In the genomic region with DNA sequence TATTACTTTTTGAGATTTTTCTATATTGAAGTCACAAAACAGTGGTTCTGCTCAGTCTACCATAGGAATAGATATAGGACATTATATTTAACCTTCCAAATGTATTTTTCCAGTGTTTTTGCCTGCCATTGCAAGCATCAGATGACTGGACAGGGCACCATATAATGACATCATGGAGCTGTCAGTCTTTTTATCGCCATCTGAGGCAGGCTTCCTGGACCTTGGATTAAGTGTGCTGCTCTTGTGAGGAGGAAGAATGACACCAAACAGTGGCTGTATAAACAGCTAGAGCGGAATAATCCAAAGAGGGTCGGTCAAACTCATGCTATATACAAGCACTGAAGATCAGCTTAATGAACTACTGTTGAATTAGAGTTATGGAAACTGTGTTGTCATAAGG, we compare ENCODE assay signal across 13 cellular contexts.
DNase-seq lines count a peak whose midpoint lies in the region; ATAC-seq, FAIRE-seq and TF ChIP-seq lines count a peak whose summit lies in the region.
"Had no signal": no experiment of that assay in that cellular context is flagged by ENCODE, and none has a peak within 500 bp of the region (broad histone marks: within the 10 kb centered on the region; RNA-seq: fewer than 3 reads in every experiment).

No MANE protein-coding gene starts in this region.

- H3K18ac ChIP-seq in mesenchymal stem cell (ENCODE audit: low read depth in 1 of 2, low read length in 2 of 2), result no peak overlapping the region

- in situ Hi-C loops in HepG2 (cut with HindIII; ENCODE audit: extremely low pct_ligation_motif_present, low pct_unique_long_range_greater_than_20kb), result loop anchor here (5.0 to 10.0 kb wide), 3 partner anchors 188 to 1080 kb away; no protein-coding TSS in a partner anchor

- no peaks in the 10 kb centered on the region for H4K20me1 ChIP-seq in HepG2 (ENCODE audit: insufficient read depth, low read length)
- H4K20me1 ChIP-seq: BLaER1 treated with 17β-estradiol and CSF1 and Interleukin-3, amounts not matched to agents 10 nM and 100 nM had no signal

- no peak for FAIRE-seq in HepG2 (lab: Jason Lieb, UNC)
- FAIRE-seq: G401.6, GM12891 had no signal

- DNase-seq in HepG2 (ENCODE audit: low spot score) (no peak), right lobe of liver (no peak), mesenchymal stem cell (no peak), KG1 (lab: John Stamatoyannopoulos, UW) (no peak)
- DNase-seq in stimulated activated CD4-positive, alpha-beta T cell treated with anti-CD3 and anti-CD28 coated beads, Interleukin-12 subunit alpha, Interleukin-12 subunit beta, amount 100 ng/mL, for 4 hours, result no peak
- DNase-seq: Calu3; CD8-positive, alpha-beta T cell had no signal

- H2BK15ac ChIP-seq in mesenchymal stem cell (ENCODE audit: low read depth, poor library complexity, severe bottlenecking), result no peak overlapping the region

- POLR2A ChIA-PET in HepG2 (lab: Yijun Ruan, JAX), result no interaction called here

- H3K79me2 ChIP-seq in HepG2 (ENCODE audit: insufficient read depth, low read length), result no peaks in the 10 kb centered on the region

- H3K36me3 ChIP-seq in HepG2 (replicated peaks in 1 of 2; ENCODE audit: control insufficient read depth in 1 of 2, insufficient read depth in 2 of 2, low read length in 2 of 2), result no peaks in the 10 kb centered on the region
- no peaks in the 10 kb centered on the region for H3K36me3 ChIP-seq in right lobe of liver
- no peaks in the 10 kb centered on the region for H3K36me3 ChIP-seq in mesenchymal stem cell (ENCODE audit: control insufficient read depth in 1 of 2, insufficient read depth in 2 of 2, low read depth in 1 of 2, low read length in 2 of 2)
- no peaks in the 10 kb centered on the region for H3K36me3 ChIP-seq in skeletal muscle tissue (ENCODE audit: control insufficient read depth in 3 of 3, insufficient read depth in 3 of 3, low read length in 3 of 3)
- H3K36me3 ChIP-seq: BLaER1 treated with 17β-estradiol and CSF1 and Interleukin-3, amounts not matched to agents 10 nM and 100 nM; HAP-1 had no signal

- H3K9me3 ChIP-seq in HepG2 (ENCODE audit: low read length) (0 out of 2 replicates have a peak, but pooled peaks cover 4% of the 10 kb centered on the region), right lobe of liver (no peaks in the 10 kb centered on the region), mesenchymal stem cell (ENCODE audit: control insufficient read depth, low read length) (peaks cover 6% of the 10 kb centered on the region), skeletal muscle tissue (ENCODE audit: control insufficient read depth in 3 of 3, low read length in 3 of 3) (peaks cover 0 to 3% (median 0%) of the 10 kb centered on the region in 3 donors)
- H3K9me3 ChIP-seq: HAP-1 had no signal

- WGBS in HepG2 (ENCODE audit: low lambda C conversion rate), result 2% methylated on average over 3 of the region's 3 CpGs
- 43% methylated on average over 3 of the region's 3 CpGs for WGBS in right lobe of liver (ENCODE audit: insufficient coverage, low coverage, low lambda C conversion rate, missing lambda C conversion rate)
- 92% methylated on average over 3 of the region's 3 CpGs for WGBS in mesenchymal stem cell

- no peaks in the 10 kb centered on the region for H3K4me1 ChIP-seq in HepG2 (ENCODE audit: insufficient read depth, low read length)
- H3K4me1 ChIP-seq in right lobe of liver, result no peaks in the 10 kb centered on the region
- H3K4me1 ChIP-seq in mesenchymal stem cell (ENCODE audit: control insufficient read depth, insufficient read depth, low read depth, low read length), result no peaks in the 10 kb centered on the region
- H3K4me1 ChIP-seq in skeletal muscle tissue (ENCODE audit: control insufficient read depth in 3 of 3, insufficient read depth in 3 of 3, low read length in 3 of 3), result peaks cover 3 to 16% (median 12%) of the 10 kb centered on the region in 3 donors
- H3K4me1 ChIP-seq: BLaER1 treated with 17β-estradiol and CSF1 and Interleukin-3, amounts not matched to agents 10 nM and 100 nM; HAP-1 had no signal

- peak overlapping the region; percentile 54 for H4K8ac ChIP-seq in mesenchymal stem cell (ENCODE audit: low read length)

- H3K14ac ChIP-seq in mesenchymal stem cell (ENCODE audit: low read length in 2 of 2), result no peak overlapping the region

- no peak overlapping the region for H3K27ac ChIP-seq in HepG2 (ENCODE audit: extremely low read length, insufficient read depth, low read length)
- H3K27ac ChIP-seq in right lobe of liver, result no peak overlapping the region
- no peak overlapping the region for H3K27ac ChIP-seq in mesenchymal stem cell (ENCODE audit: low read length, poor library complexity, severe bottlenecking)
- peak overlapping the region; percentile 57 for H3K27ac ChIP-seq in skeletal muscle tissue (ENCODE audit: low read depth, low read length)
- H3K27ac ChIP-seq: BLaER1 treated with 17β-estradiol and CSF1 and Interleukin-3, amounts not matched to agents 10 nM and 100 nM; GM23248 had no signal

- no peak overlapping the region for H2BK5ac ChIP-seq in mesenchymal stem cell (ENCODE audit: low read depth, low read length, poor library complexity, severe bottlenecking)

- CTCF ChIA-PET in HepG2 (lab: Yijun Ruan, JAX; ENCODE audit: low intra/inter-chr PET ratio, low total read pairs), result no interaction called here

- ATAC-seq in HepG2 (no peak), right lobe of liver (no peak)
- ATAC-seq: CD8-positive, alpha-beta T cell had no signal

- H3K27me3 ChIP-seq in HepG2 (ENCODE audit: control insufficient read depth in 1 of 2, insufficient read depth in 2 of 2, low read length in 2 of 2), result no peaks in the 10 kb centered on the region
- no peaks in the 10 kb centered on the region for H3K27me3 ChIP-seq in right lobe of liver
- no peaks in the 10 kb centered on the region for H3K27me3 ChIP-seq in mesenchymal stem cell (ENCODE audit: control insufficient read depth in 1 of 2, insufficient read depth in 1 of 2, low read length in 2 of 2)
- H3K27me3 ChIP-seq in skeletal muscle tissue (ENCODE audit: control insufficient read depth in 3 of 3, insufficient read depth in 3 of 3, low read length in 3 of 3), result no peaks in the 10 kb centered on the region
- H3K27me3 ChIP-seq: BLaER1 treated with 17β-estradiol and CSF1 and Interleukin-3, amounts not matched to agents 10 nM and 100 nM had no signal

- no TSS peak for BruUV-seq in HepG2 (replicated peaks; lab: Mats Ljungman, UMichigan)

- H3K4me2 ChIP-seq in HepG2 (ENCODE audit: low read depth, low read length), result no peak overlapping the region
- no peak overlapping the region for H3K4me2 ChIP-seq in mesenchymal stem cell (ENCODE audit: low read length, poor library complexity, severe bottlenecking)
- H3K4me2 ChIP-seq: BLaER1 treated with 17β-estradiol and CSF1 and Interleukin-3, amounts not matched to agents 10 nM and 100 nM had no signal

- no peak for TF ChIP-seq RAD21 in HepG2 (CRISPR knock-in tag; IDR thresholded peaks at IDR 0.05)

- H3K23ac ChIP-seq in mesenchymal stem cell (ENCODE audit: low read length in 2 of 2), result no peak overlapping the region

- H3K9ac ChIP-seq in HepG2 (ENCODE audit: insufficient read depth, low read depth, low read length) (no peak overlapping the region), mesenchymal stem cell (ENCODE audit: low read length) (no peak overlapping the region), skeletal muscle tissue (ENCODE audit: low read depth in 1 of 3, low read length in 3 of 3) (no peak overlapping the region)
- H3K9ac ChIP-seq: BLaER1 treated with 17β-estradiol and CSF1 and Interleukin-3, amounts not matched to agents 10 nM and 100 nM; GM23248 had no signal

- TF ChIP-seq POLR2A in HepG2 (IDR thresholded peaks at IDR 0.05; ENCODE audit: insufficient read depth in 1 of 2, low read depth in 2 of 2, low read length in 2 of 2), result no peak
- no peak for TF ChIP-seq POLR2A in right lobe of liver (IDR thresholded peaks at IDR 0.05)

- intact Hi-C loops in HepG2 (cut with micrococcal nuclease; ENCODE audit: unreplicated experiment), result no loop called here
- intact Hi-C loops in right lobe of liver (cut with DNase I), result loop anchor here in 1 of 2 donors (10.0 kb wide), 1 partner anchor 1090 kb away; no protein-coding TSS in a partner anchor

- H2AK5ac ChIP-seq in mesenchymal stem cell (ENCODE audit: low read length, severe bottlenecking), result no peak overlapping the region

- TF ChIP-seq EP300 in HepG2 (IDR thresholded peaks at IDR 0.05; ENCODE audit: low read depth in 2 of 2, low read length in 2 of 2) (no peak), HepG2 (CRISPR knock-in tag; IDR thresholded peaks at IDR 0.05; ENCODE audit: borderline replicate concordance) (no peak)

- H3K79me1 ChIP-seq in mesenchymal stem cell (replicated peaks; ENCODE audit: low read length, poor library complexity, severe bottlenecking), result no peaks in the 10 kb centered on the region

- H2BK12ac ChIP-seq in mesenchymal stem cell (ENCODE audit: low read length in 2 of 2), result no peak overlapping the region

- H2AFZ ChIP-seq in HepG2 (ENCODE audit: low read length) (no peak overlapping the region), mesenchymal stem cell (ENCODE audit: low read depth, low read length) (no peak overlapping the region)
- H2AFZ ChIP-seq: GM23248 had no signal

- H3K4me3 ChIP-seq in HepG2 (replicated peaks in 1 of 3; ENCODE audit: insufficient read depth in 1 of 3, low read depth in 2 of 3, low read length in 3 of 3) (no peak overlapping the region), right lobe of liver (no peak overlapping the region), mesenchymal stem cell (ENCODE audit: insufficient read depth in 1 of 2, low read depth in 1 of 2, low read length in 2 of 2) (no peak overlapping the region), skeletal muscle tissue (ENCODE audit: low read length in 3 of 3) (no peak overlapping the region)
- H3K4me3 ChIP-seq: BLaER1 treated with 17β-estradiol and CSF1 and Interleukin-3, amounts not matched to agents 10 nM and 100 nM; GM23248; HAP-1 had no signal

- H3K4ac ChIP-seq in mesenchymal stem cell (ENCODE audit: low read depth in 1 of 2, low read length in 2 of 2), result no peak overlapping the region

- no peak overlapping the region for H2BK120ac ChIP-seq in mesenchymal stem cell (ENCODE audit: low read depth, low read length)

- no peak overlapping the region for H4K91ac ChIP-seq in mesenchymal stem cell (ENCODE audit: low read length)

- no peak for TF ChIP-seq CTCF in HepG2 (CRISPR knock-in tag; IDR thresholded peaks at IDR 0.05)
- TF ChIP-seq CTCF in right lobe of liver (IDR thresholded peaks at IDR 0.05), result no peak

TF ChIP-seq in HepG2, 621 proteins besides CTCF, POLR2A, EP300 and RAD21 (continues in another document):
- TF ChIP-seq ATF7 (IDR thresholded peaks at IDR 0.05) (peak; percentile 40), ATF7 (CRISPR knock-in tag; IDR thresholded peaks at IDR 0.05) (no peak)
